ENCODE assay signal across 16 cellular contexts in genomic region chr12:122306407-122306806, GRCh38. TPM values are rescaled to one million over a fixed set of nuclear protein-coding genes. Genes with fewer than 3 reads are reported as not detected.
DNase-seq lines count a peak whose midpoint lies in the region; ATAC-seq, FAIRE-seq and TF ChIP-seq lines count a peak whose summit lies in the region.
"Had no signal": no experiment of that assay in that cellular context is flagged by ENCODE, and none has a peak within 500 bp of the region (broad histone marks: within the 10 kb centered on the region; RNA-seq: fewer than 3 reads in every experiment).

No MANE protein-coding gene starts in this region.

- peak; percentile 76 for FAIRE-seq in HepG2 (lab: Jason Lieb, UNC)
- FAIRE-seq: colon had no signal

- no peaks in the 10 kb centered on the region for H3K79me2 ChIP-seq in HepG2 (ENCODE audit: insufficient read depth, low read length)

- H3K4me3 Mint-ChIP-seq in Calu3 (ENCODE audit: low read depth, unreplicated experiment), result no peak overlapping the region

- no peak overlapping the region for H3K4me2 ChIP-seq in HepG2 (ENCODE audit: low read depth, low read length)

- ATAC-seq in HepG2 (peak; percentile 82), HG02678 (IDR thresholded peaks at IDR 0.05; ENCODE audit: unreplicated experiment) (no peak)

- H4K20me1 ChIP-seq in HepG2 (ENCODE audit: insufficient read depth, low read length), result no peaks in the 10 kb centered on the region

- H3K9me3 ChIP-seq in WERI-Rb-1 (ENCODE audit: severe bottlenecking), result no peaks in the 10 kb centered on the region
- H3K9me3 ChIP-seq in HepG2 (ENCODE audit: low read length), result no peaks in the 10 kb centered on the region
- H3K9me3 ChIP-seq: ascending aorta had no signal

- WGBS in HepG2 (ENCODE audit: low lambda C conversion rate), result 56% methylated on average over 4 of the region's 4 CpGs

- in situ Hi-C loops in HepG2 (cut with HindIII; ENCODE audit: extremely low pct_ligation_motif_present, low pct_unique_long_range_greater_than_20kb), result no loop called here

- H3K4me1 ChIP-seq in HepG2 (ENCODE audit: insufficient read depth, low read length), result peaks cover 6% of the 10 kb centered on the region; the same call in 1 of the 2 replicates
- H3K4me1 ChIP-seq: ascending aorta had no signal

- no peak for TF ChIP-seq EP300 in HepG2 (IDR thresholded peaks at IDR 0.05; ENCODE audit: low read depth in 2 of 2, low read length in 2 of 2)
- no peak for TF ChIP-seq EP300 in HepG2 (CRISPR knock-in tag; IDR thresholded peaks at IDR 0.05; ENCODE audit: borderline replicate concordance)

- TF ChIP-seq POLR2A in HepG2 (IDR thresholded peaks at IDR 0.05; ENCODE audit: insufficient read depth in 1 of 2, low read depth in 2 of 2, low read length in 2 of 2), result no peak

- no peak overlapping the region for H3K27ac Mint-ChIP-seq in Calu3 (ENCODE audit: unreplicated experiment)

- no peak overlapping the region for H3K9ac ChIP-seq in HepG2 (ENCODE audit: insufficient read depth, low read depth, low read length)

- H3K27me3 Mint-ChIP-seq in Calu3 (ENCODE audit: unreplicated experiment), result no peaks in the 10 kb centered on the region

- no peaks in the 10 kb centered on the region for H3K27me3 ChIP-seq in WERI-Rb-1 (ENCODE audit: insufficient read depth, low read depth, severe bottlenecking)
- no peaks in the 10 kb centered on the region for H3K27me3 ChIP-seq in HepG2 (ENCODE audit: control insufficient read depth in 1 of 2, insufficient read depth in 2 of 2, low read length in 2 of 2)
- H3K27me3 ChIP-seq: ascending aorta had no signal

- TF ChIP-seq RAD21 in HepG2 (CRISPR knock-in tag; IDR thresholded peaks at IDR 0.05), result no peak

- POLR2A ChIA-PET in GM10248 (lab: Yijun Ruan, JAX) (interaction anchor here (0.6 kb wide), 1 partner anchor 96 kb away, joined by 4 read pairs; no protein-coding TSS in a partner anchor), HepG2 (lab: Yijun Ruan, JAX) (no interaction called here)

- no peaks in the 10 kb centered on the region for H3K9me3 Mint-ChIP-seq in Calu3 (ENCODE audit: low read depth, unreplicated experiment)

- DNase-seq in GM10248 (ENCODE audit: extremely low spot score) (no peak), HuH-7 (ENCODE audit: low spot score) (peak; percentile 12), WERI-Rb-1 (no peak), HepG2 (ENCODE audit: low spot score) (peak; percentile 21), Calu3 (no peak), 8988T (no peak)
- no peak for DNase-seq in activated CD4-positive, CD25-positive, alpha-beta regulatory T cell treated with anti-CD3 and anti-CD28 coated beads, Interleukin-2, amount 50 U/mL, for 72 hours
- DNase-seq: activated effector memory CD4-positive, alpha-beta T cell treated with Interleukin-2 at 50 U/mL for 16 hours; DMS79 treated with DMSO at 0.1 percent for 48 hours; NCI-H2171; SIG-M5; stimulated activated CD4-positive, alpha-beta T cell treated with anti-CD3 and anti-CD28 coated beads, Interleukin-12 subunit alpha, Interleukin-12 subunit beta, amount 100 ng/mL, for 4 hours had no signal

- TF ChIP-seq CTCF in GM10248 (IDR thresholded peaks at IDR 0.05; ENCODE audit: control extremely low read depth, extremely low read depth, low read depth, missing control alignments) (peak; percentile 44), WERI-Rb-1 (IDR thresholded peaks at IDR 0.05; ENCODE audit: low read depth, low read length) (peak; percentile 46; the same call in 1 of the 2 replicates), HepG2 (CRISPR knock-in tag; IDR thresholded peaks at IDR 0.05) (peak; percentile 70), Calu3 (IDR thresholded peaks at IDR 0.05; ENCODE audit: unreplicated experiment) (no peak)

- intact Hi-C loops in HepG2 (cut with micrococcal nuclease; ENCODE audit: unreplicated experiment), result loop anchor here (2.0 kb wide), 1 partner anchor 50 kb away; no protein-coding TSS in a partner anchor
- intact Hi-C loops in Calu3 (cut with micrococcal nuclease; ENCODE audit: unreplicated experiment), result no loop called here

- H2AFZ ChIP-seq in HepG2 (ENCODE audit: low read length), result no peak overlapping the region

- H3K36me3 ChIP-seq in WERI-Rb-1, result peaks cover 7% of the 10 kb centered on the region
- peaks cover 4 to 27% of the 10 kb centered on the region in 2 experiments; a peak in 4 of 5 replicates for H3K36me3 ChIP-seq in HepG2 (replicated peaks in 1 of 2; ENCODE audit: control insufficient read depth in 1 of 2, insufficient read depth in 2 of 2, low read length in 2 of 2)

- no peaks in the 10 kb centered on the region for H3K4me1 Mint-ChIP-seq in Calu3 (ENCODE audit: low read depth, unreplicated experiment)

- H3K36me3 Mint-ChIP-seq in Calu3 (ENCODE audit: insufficient read depth, unreplicated experiment), result peaks cover 29% of the 10 kb centered on the region

- no peak overlapping the region for H3K27ac ChIP-seq in WERI-Rb-1
- no peak overlapping the region for H3K27ac ChIP-seq in HepG2 (ENCODE audit: extremely low read length, insufficient read depth, low read length)
- H3K27ac ChIP-seq: ascending aorta, epithelial cell of prostate had no signal

- BruUV-seq in HepG2 (replicated peaks; lab: Mats Ljungman, UMichigan) (no TSS peak), Calu3 (replicated peaks; lab: Mats Ljungman, UMichigan) (no TSS peak)

- H3K4me3 ChIP-seq in WERI-Rb-1 (ENCODE audit: low read depth, low read length) (no peak overlapping the region), HepG2 (replicated peaks in 1 of 3; ENCODE audit: insufficient read depth in 1 of 3, low read depth in 2 of 3, low read length in 3 of 3) (no peak overlapping the region)
- H3K4me3 ChIP-seq: ascending aorta had no signal

- CTCF ChIA-PET in GM10248 (lab: Yijun Ruan, JAX), result interaction anchor here (0.7 to 3.8 kb wide), 5 partner anchors 11 to 50 kb away, joined by 3 to 14 read pairs (median 4); no protein-coding TSS in a partner anchor
- CTCF ChIA-PET in HepG2 (lab: Yijun Ruan, JAX; ENCODE audit: low intra/inter-chr PET ratio, low total read pairs), result no interaction called here
- CTCF ChIA-PET in Calu3 (lab: Charles Lee), result interaction anchor here (0.5 to 0.6 kb wide), 2 partner anchors 10 to 48 kb away, joined by 3 to 4 read pairs; no protein-coding TSS in a partner anchor

TF ChIP-seq in HepG2, 621 proteins besides CTCF, POLR2A, EP300 and RAD21 (continues in another document):
- TF ChIP-seq CEBPB (IDR thresholded peaks at IDR 0.05; ENCODE audit: borderline replicate concordance, low read depth, low read length) (no peak), FOXA3 (CRISPR knock-in tag; IDR thresholded peaks at IDR 0.05) (no peak), GABPB1 (CRISPR knock-in tag; IDR thresholded peaks at IDR 0.05) (no peak), HOXA9 (CRISPR knock-in tag; IDR thresholded peaks at IDR 0.05; ENCODE audit: borderline replicate concordance) (no peak), NR2F6 (IDR thresholded peaks at IDR 0.05) (peak; percentile 98), NR2F6 (CRISPR knock-in tag; IDR thresholded peaks at IDR 0.05) (peak; percentile 98), DPF2 (CRISPR knock-in tag; IDR thresholded peaks at IDR 0.05; ENCODE audit: borderline replicate concordance, low read depth) (no peak), ZFP62 (CRISPR knock-in tag; IDR thresholded peaks at IDR 0.05) (no peak), ZNF513 (CRISPR knock-in tag; conservative IDR thresholded peaks at IDR 0.05) (no peak)

RNA-seq across cellular contexts. Expression of gene VPS33A, which starts 40.1 kb away (rescaled TPM):
- total RNA-seq in HepG2 (2016; rRNA removed; fragmentation: Illumina TruSeq; extraction: Trizol) (43.6 and 58.0 TPM in 2 replicates), Calu3 (2022) (18.9 and 22.9 TPM in 2 replicates)
- total RNA-seq in HepG2 (2016; cell fraction: cytosol; rRNA removed; fragmentation: Illumina TruSeq; extraction: Trizol; ENCODE audit: low read depth), result 6.4 and 6.6 TPM in 2 replicates
- total RNA-seq in HepG2 (2016; cell fraction: insoluble cytoplasmic fraction; rRNA removed; fragmentation: Illumina TruSeq; extraction: Trizol), result 41.8 and 55.7 TPM in 2 replicates
- 10.6 and 12.5 TPM in 2 replicates for total RNA-seq in HepG2 (2016; cell fraction: membrane; rRNA removed; fragmentation: Illumina TruSeq; extraction: Trizol)
- 20.1 and 24.7 TPM in 2 replicates for total RNA-seq in HepG2 (2016; cell fraction: nucleus; rRNA removed; fragmentation: Illumina TruSeq; extraction: Trizol)
- polyA plus RNA-seq in HepG2 (2011; rRNA removed), result 11.0 and 11.2 TPM in 2 replicates
- polyA plus RNA-seq in HepG2 (2011; cell fraction: cytosol; rRNA removed), result 8.9 and 12.7 TPM in 2 replicates
- 5.3 and 8.1 TPM in 2 replicates for polyA plus RNA-seq in HepG2 (2011; cell fraction: nucleus; rRNA removed)
- 17.4 and 19.9 TPM in 2 replicates for polyA plus RNA-seq in HepG2 (2012)
- 4.0 TPM in 2 replicates for polyA plus RNA-seq in HepG2 (2016; cell fraction: cytosol; fragmentation: Illumina TruSeq; extraction: Trizol; ENCODE audit: low read depth)
- polyA plus RNA-seq in HepG2 (2016; cell fraction: insoluble cytoplasmic fraction; fragmentation: Illumina TruSeq; extraction: Trizol; ENCODE audit: low read depth), result 50.8 and 53.6 TPM in 2 replicates
- 7.6 and 9.4 TPM in 2 replicates for polyA plus RNA-seq in HepG2 (2016; cell fraction: membrane; fragmentation: Illumina TruSeq; extraction: Trizol; ENCODE audit: low read depth)
- polyA plus RNA-seq in HepG2 (2016; cell fraction: nucleus; fragmentation: Illumina TruSeq; extraction: Trizol; ENCODE audit: insufficient read depth, low read depth), result 20.3 and 24.6 TPM in 2 replicates
- 11.1 and 14.7 TPM in 2 replicates for polyA minus RNA-seq in HepG2 (2011; rRNA and poly(A)+ RNA removed; ENCODE audit: low replicate concordance)
- polyA minus RNA-seq in HepG2 (2011; cell fraction: cytosol; rRNA and poly(A)+ RNA removed), result 12.5 and 14.8 TPM in 2 replicates
- polyA minus RNA-seq in HepG2 (2011; cell fraction: nucleus; rRNA and poly(A)+ RNA removed), result 10.7 and 11.2 TPM in 2 replicates

Comparison
In these comparisons a context has a peak if more than half of its experiments do, and no peak if none do; other contexts are left out.
1. DNase-seq: peak in HuH-7 (single experiment) and HepG2 (single experiment); none in GM10248 (single experiment), WERI-Rb-1 (single experiment), Calu3 (single experiment), activated CD4-positive, CD25-positive, alpha-beta regulatory T cell treated with anti-CD3 and anti-CD28 coated beads, Interleukin-2, amount 50 U/mL, for 72 hours (single experiment) and 8988T (single experiment).